Comparison of ENCODE assay signal across 8 cellular contexts in the genomic region with DNA sequence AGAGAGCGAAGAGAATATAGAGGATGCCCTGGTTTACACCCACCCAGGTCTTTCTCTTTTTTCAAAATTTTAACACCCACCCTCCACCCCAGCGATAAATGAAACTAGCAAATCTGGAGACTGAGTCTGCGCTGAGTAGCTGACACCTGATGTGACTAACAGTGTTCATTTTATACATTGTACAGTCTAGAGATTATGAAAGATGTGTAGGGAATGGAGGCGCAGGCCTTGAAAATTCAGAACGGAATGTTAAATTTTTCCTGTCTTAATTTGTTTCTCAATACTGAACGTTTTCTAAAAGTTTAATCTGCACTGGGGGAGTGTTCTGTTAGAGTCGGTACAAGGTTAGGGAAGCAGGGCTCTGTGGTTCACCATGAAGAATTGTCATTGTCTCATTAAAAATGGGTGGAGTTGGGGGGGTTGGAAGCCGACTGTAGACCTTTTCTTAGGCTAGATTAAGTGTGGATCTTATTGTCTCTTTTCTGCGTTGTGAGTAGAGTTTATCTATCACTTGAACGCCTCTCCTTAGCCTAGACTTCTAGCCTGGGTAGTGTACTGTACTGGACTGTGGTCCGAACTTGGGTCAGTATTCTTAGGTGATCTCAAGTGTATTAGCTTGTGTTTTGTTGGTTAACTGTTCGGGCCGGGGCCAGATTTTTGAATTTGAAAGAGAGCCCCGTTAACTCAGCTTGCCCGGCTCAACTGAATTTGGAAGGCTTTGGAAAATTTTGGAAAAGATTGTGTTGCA. TPM values are rescaled to one million over a fixed set of nuclear protein-coding genes. Genes with fewer than 3 reads are reported as not detected.
DNase-seq lines count a peak whose midpoint lies in the region; ATAC-seq and TF ChIP-seq lines count a peak whose summit lies in the region.

No MANE protein-coding gene starts in this region.

- TF ChIP-seq CTCF in BJ (IDR thresholded peaks at IDR 0.05; ENCODE audit: insufficient read depth, low read depth, low read length) (no peak), LNCaP clone FGC (IDR thresholded peaks at IDR 0.05; ENCODE audit: control insufficient read depth, extremely low read depth, insufficient read depth) (no peak), CD14-positive monocyte (IDR thresholded peaks at IDR 0.05) (no peak)

- H3K4me3 ChIP-seq in BJ (ENCODE audit: low read depth, low read length) (peak overlapping the region; percentile 68), LNCaP clone FGC (ENCODE audit: low read depth, low read length) (peak overlapping the region; percentile 82), mononuclear cell (ENCODE audit: low read length) (peak overlapping the region; percentile 87)

- peak overlapping the region; percentile 83 for H3K27ac ChIP-seq in caudate nucleus (ENCODE audit: low read depth, low read length)

- H3K9me3 Mint-ChIP-seq in CD14-positive monocyte = peaks cover 0 to 5% (median 3%) of the 10 kb centered on the region in 7 donors

- H3K27me3 Mint-ChIP-seq in CD14-positive monocyte (ENCODE audit: low read depth in 3 of 3) = peaks cover 1 to 10% (median 8%) of the 10 kb centered on the region in 3 donors

- H3K27me3 ChIP-seq in BJ (ENCODE audit: control insufficient read depth, insufficient read depth, low read length) (no peaks in the 10 kb centered on the region), mononuclear cell (ENCODE audit: insufficient read depth, low read length) (no peaks in the 10 kb centered on the region)

- H3K4me3 Mint-ChIP-seq in CD14-positive monocyte = no peak overlapping the region

- H3K9me3 ChIP-seq in mononuclear cell (ENCODE audit: low read depth, low read length) = no peaks in the 10 kb centered on the region

- CTCF ChIA-PET in BJ (lab: Yijun Ruan, JAX) = interaction anchor here (0.6 to 3.1 kb wide), 9 partner anchors 54 to 357 kb away, joined by 3 to 10 read pairs (median 4); no protein-coding TSS in a partner anchor

- intact Hi-C loops in posterior vena cava (cut with DNase I) (loop anchor here (5.0 to 10.0 kb wide), 3 partner anchors 133 to 335 kb away; no protein-coding TSS in a partner anchor), CD14-positive monocyte (cut with micrococcal nuclease) (loop anchor here in 1 of 2 donors (5.0 to 10.0 kb wide), 5 partner anchors 38 to 275 kb away; a partner anchor contains a TSS)

- DNase-seq in BJ (ENCODE audit: low read depth) (no peak), LNCaP clone FGC (ENCODE audit: low read depth) (no peak), caudate nucleus (lab: John Stamatoyannopoulos, UW) (peak in 38 of 61 donors; percentile 3 to 78 (median 42)), posterior vena cava (ENCODE audit: low spot score) (no peak), CD14-positive monocyte (ENCODE audit: low spot score) (no peak)

- H3K27ac Mint-ChIP-seq in CD14-positive monocyte = no peak overlapping the region

- POLR2A ChIA-PET in BJ (lab: Charles Lee) = no interaction called here

- H3K4me1 Mint-ChIP-seq in CD14-positive monocyte = peaks cover 16% of the 10 kb centered on the region

- H3K36me3 ChIP-seq in BJ (ENCODE audit: control insufficient read depth, insufficient read depth, low read length) = no peaks in the 10 kb centered on the region

- H3K4me1 ChIP-seq in mononuclear cell (ENCODE audit: insufficient read depth, low read length) = peaks cover 60% of the 10 kb centered on the region

- peaks cover 20 to 28% of the 10 kb centered on the region in 2 donors for H3K36me3 Mint-ChIP-seq in CD14-positive monocyte

- ATAC-seq in HG03159 (IDR thresholded peaks at IDR 0.05; ENCODE audit: unreplicated experiment) (no peak), GM18502 (IDR thresholded peaks at IDR 0.05; ENCODE audit: poor library complexity, unreplicated experiment) (no peak)

RNA-seq across cellular contexts. Expression of a gene that starts 1.9 kb away (rescaled TPM):
- polyA plus RNA-seq in BJ (2011; rRNA removed) = 53.5 and 73.4 TPM in 2 replicates
- 106 and 114 TPM in 2 replicates for polyA minus RNA-seq in BJ (2011; rRNA and poly(A)+ RNA removed)
- total RNA-seq in mononuclear cell = 58.8 TPM
- 10 to 100 TPM; 53.5 to 75.8 TPM for total RNA-seq in posterior vena cava
- 1 to 10 TPM; 5.3 to 8.7 TPM for polyA plus RNA-seq in CD14-positive monocyte

Comparison
In these comparisons a context has a peak if more than half of its experiments do, and no peak if none do; other contexts are left out.
1. DNase-seq: peak in caudate nucleus (38 of 61); none in BJ (single experiment), LNCaP clone FGC (single experiment), posterior vena cava (single experiment) and CD14-positive monocyte (single experiment).
2. Peak in every context shown above with its lines, with median percentiles within 50 percentile points of each other: H3K4me3 ChIP-seq.